In the genomic region with DNA sequence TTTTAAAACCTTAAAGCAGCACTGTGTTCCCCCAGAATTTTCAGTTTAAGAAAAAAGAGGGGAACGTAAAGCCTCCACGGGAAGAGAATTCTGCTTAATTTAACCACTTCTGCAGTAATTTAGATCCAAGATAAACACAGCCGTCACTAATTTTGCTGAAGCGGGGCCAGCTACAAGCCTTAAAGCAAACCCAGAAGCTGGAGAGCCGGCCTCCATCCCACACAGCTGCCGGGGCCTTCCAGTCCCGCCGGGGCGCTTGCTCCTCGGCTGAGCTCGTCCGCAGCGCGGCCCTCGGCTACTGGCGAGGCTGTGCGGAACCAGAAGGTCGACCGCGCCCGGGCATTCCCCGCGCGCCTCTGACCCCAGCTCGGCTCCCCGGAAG, we compare ENCODE assay signal across 8 cellular contexts. TPM values are rescaled to one million over a fixed set of nuclear protein-coding genes. Genes with fewer than 3 reads are reported as not detected.
DNase-seq lines count a peak whose midpoint lies in the region; ATAC-seq and TF ChIP-seq lines count a peak whose summit lies in the region.

No MANE protein-coding gene starts in this region.

- H3K27me3 ChIP-seq in colonic mucosa (no peaks in the 10 kb centered on the region), muscle layer of colon (ENCODE audit: control insufficient read depth in 1 of 2, insufficient read depth in 2 of 2, low read length in 2 of 2) (no peaks in the 10 kb centered on the region)

- H3K36me3 ChIP-seq in colonic mucosa = no peaks in the 10 kb centered on the region
- H3K36me3 ChIP-seq in muscle layer of colon (ENCODE audit: insufficient read depth, low read length) = peaks cover 13% of the 10 kb centered on the region

- H3K9ac ChIP-seq in colonic mucosa (ENCODE audit: low read depth in 2 of 2, low read length in 2 of 2) (peak overlapping the region; percentile 97 to 99), muscle layer of colon (ENCODE audit: low read length) (peak overlapping the region; percentile 77)

- peak; percentile 79 for DNase-seq in NCI-H1092 treated with DMSO at 0.1 percent for 48 hours (lab: John Stamatoyannopoulos, UW)
- DNase-seq in colonic mucosa = no peak
- DNase-seq in activated gamma-delta T cell (lab: John Stamatoyannopoulos, UW) = no peak
- DNase-seq in NCI-H2029 treated with DMSO at 0.1 percent for 48 hours (lab: John Stamatoyannopoulos, UW) = no peak
- no peak for DNase-seq in UCSD-AML1 (lab: John Stamatoyannopoulos, UW; ENCODE audit: unreplicated experiment)

- H3K9me3 ChIP-seq in colonic mucosa (no peaks in the 10 kb centered on the region), muscle layer of colon (ENCODE audit: low read length) (no peaks in the 10 kb centered on the region)

- TF ChIP-seq CTCF in colonic mucosa (IDR thresholded peaks at IDR 0.05) = no peak

- no peaks in the 10 kb centered on the region for H3K4me1 ChIP-seq in colonic mucosa
- H3K4me1 ChIP-seq in muscle layer of colon (ENCODE audit: insufficient read depth, low read length) = peaks cover 40% of the 10 kb centered on the region

- peak overlapping the region; percentile 93 for H3K4me3 ChIP-seq in colonic mucosa
- H3K4me3 ChIP-seq in muscle layer of colon (ENCODE audit: low read depth in 1 of 2, low read length in 2 of 2) = peak overlapping the region; percentile 88 to 93

- intact Hi-C loops in colonic mucosa (cut with DNase I) = no loop called here

- ATAC-seq in GM18499 (IDR thresholded peaks at IDR 0.05; ENCODE audit: insufficient read depth, unreplicated experiment) (peak; percentile 6), GM21526 (IDR thresholded peaks at IDR 0.05; ENCODE audit: low FRiP score, unreplicated experiment) (no peak)

- H3K27ac ChIP-seq in colonic mucosa = peak overlapping the region; percentile 100
- H3K27ac ChIP-seq in muscle layer of colon (ENCODE audit: low read depth, low read length) = peak overlapping the region; percentile 97

RNA-seq across cellular contexts. Expression of a gene that starts 1.0 kb away (rescaled TPM):
- 100 to 1,000 TPM in 1 of 2 donors, 10 to 100 TPM in 1; 94.9 to 123 TPM for total RNA-seq in colonic mucosa
